Comparison of ENCODE assay signal across 20 cellular contexts in the genomic region with DNA sequence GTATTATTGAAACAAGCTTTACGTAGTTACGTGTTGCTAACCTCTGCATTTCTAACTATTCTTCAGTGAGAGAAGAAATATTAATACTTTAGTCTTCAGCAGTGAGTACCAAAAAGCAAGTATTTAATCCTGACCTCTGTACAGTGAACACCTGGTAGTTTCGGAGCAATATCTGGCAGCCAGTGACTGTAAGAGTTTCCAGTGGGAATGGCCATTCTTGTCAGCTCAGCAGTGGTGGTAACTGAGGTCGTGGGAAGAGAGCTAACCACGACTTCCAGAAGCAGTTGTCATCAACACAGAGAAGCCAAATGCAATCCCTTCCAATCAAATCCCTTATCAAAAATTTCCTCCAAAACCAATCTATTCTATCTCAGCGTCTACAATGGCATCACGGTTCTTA.
A peak's percentile ranks its signal among the peaks of the same experiment; 100 is the strongest.
DNase-seq lines count a peak whose midpoint lies in the region; ATAC-seq, FAIRE-seq and TF ChIP-seq lines count a peak whose summit lies in the region.
"Had no signal": no experiment of that assay in that cellular context is flagged by ENCODE, and none has a peak within 500 bp of the region (broad histone marks: within the 10 kb centered on the region; RNA-seq: fewer than 3 reads in every experiment).

No MANE protein-coding gene starts in this region.

- no peak for TF ChIP-seq CTCF in astrocyte (IDR thresholded peaks at IDR 0.05; ENCODE audit: insufficient read depth, low read depth, low read length)

- H3K23ac ChIP-seq in mesenchymal stem cell (ENCODE audit: low read length in 2 of 2): no peak overlapping the region

- no peak overlapping the region for H2BK5ac ChIP-seq in mesenchymal stem cell (ENCODE audit: low read depth, low read length, poor library complexity, severe bottlenecking)

- no peaks in the 10 kb centered on the region for H3K79me1 ChIP-seq in mesenchymal stem cell (replicated peaks; ENCODE audit: low read length, poor library complexity, severe bottlenecking)

- H3K9me3 Mint-ChIP-seq in astrocyte (ENCODE audit: unreplicated experiment): no peaks in the 10 kb centered on the region

- H3K4me3 Mint-ChIP-seq in astrocyte (ENCODE audit: unreplicated experiment): no peak overlapping the region
- H3K4me3 Mint-ChIP-seq: B cell; CD4-positive, alpha-beta memory T cell had no signal

- peak overlapping the region; percentile 38 for H3K27ac Mint-ChIP-seq in astrocyte (ENCODE audit: unreplicated experiment)
- H3K27ac Mint-ChIP-seq: B cell; CD4-positive, alpha-beta memory T cell had no signal

- DNase-seq in LHCN-M2 (ENCODE audit: low read depth): peak; percentile 26
- DNase-seq in astrocyte (ENCODE audit: low read depth): no peak
- peak; percentile 64 to 65 for DNase-seq in dermis microvascular lymphatic vessel endothelial cell (ENCODE audit: low read depth in 2 of 2)
- peak; percentile 7 for DNase-seq in mesenchymal stem cell
- no peak for DNase-seq in MG63
- no peak for DNase-seq in AML-193 (lab: John Stamatoyannopoulos, UW)
- DNase-seq in NOMO-1 treated with dmso at 0.1 percent for 144 hours (lab: John Stamatoyannopoulos, UW; ENCODE audit: unreplicated experiment): no peak
- DNase-seq: ACHN; CD4-positive, alpha-beta memory T cell; DND-41; GF-D8; GM23248 had no signal

- H3K4me2 ChIP-seq in astrocyte (ENCODE audit: low read length) (no peak overlapping the region), mesenchymal stem cell (ENCODE audit: low read length, poor library complexity, severe bottlenecking) (no peak overlapping the region)

- 72% methylated on average over 4 of the region's 7 CpGs for WGBS in mesenchymal stem cell

- no peaks in the 10 kb centered on the region for H4K20me1 ChIP-seq in astrocyte (ENCODE audit: insufficient read depth, low read length)

- H3K27me3 ChIP-seq in astrocyte (ENCODE audit: insufficient read depth, low read length) (no peaks in the 10 kb centered on the region), mesenchymal stem cell (ENCODE audit: control insufficient read depth in 1 of 2, insufficient read depth in 1 of 2, low read length in 2 of 2) (no peaks in the 10 kb centered on the region), MG63 (no peaks in the 10 kb centered on the region)

- no peak for ATAC-seq in GM21515 (IDR thresholded peaks at IDR 0.05; ENCODE audit: unreplicated experiment)
- ATAC-seq: HCT116 had no signal

- H3K36me3 Mint-ChIP-seq in astrocyte (ENCODE audit: low read depth, unreplicated experiment): no peaks in the 10 kb centered on the region
- H3K36me3 Mint-ChIP-seq: CD4-positive, alpha-beta memory T cell had no signal

- H3K14ac ChIP-seq in mesenchymal stem cell (ENCODE audit: low read length in 2 of 2): no peak overlapping the region

- H2AK5ac ChIP-seq in mesenchymal stem cell (ENCODE audit: low read length, severe bottlenecking): no peak overlapping the region

- H3K4ac ChIP-seq in mesenchymal stem cell (ENCODE audit: low read depth in 1 of 2, low read length in 2 of 2): no peak overlapping the region

- H2BK12ac ChIP-seq in mesenchymal stem cell (ENCODE audit: low read length in 2 of 2): no peak overlapping the region

- H2BK15ac ChIP-seq in mesenchymal stem cell (ENCODE audit: low read depth, poor library complexity, severe bottlenecking): no peak overlapping the region

- FAIRE-seq in astrocyte (lab: Jason Lieb, UNC): no peak
- FAIRE-seq: D721Med, GM18507, H54, HTR-8/SVneo had no signal

- no peaks in the 10 kb centered on the region for H3K79me2 ChIP-seq in astrocyte (ENCODE audit: insufficient read depth, low read length)

- H3K9me3 ChIP-seq in astrocyte (ENCODE audit: insufficient read depth, low read depth, low read length): no peaks in the 10 kb centered on the region
- no peaks in the 10 kb centered on the region for H3K9me3 ChIP-seq in mesenchymal stem cell (ENCODE audit: control insufficient read depth, low read length)
- H3K9me3 ChIP-seq in MG63: no peaks in the 10 kb centered on the region

- H2BK120ac ChIP-seq in mesenchymal stem cell (ENCODE audit: low read depth, low read length): no peak overlapping the region

- H3K4me1 ChIP-seq in astrocyte (ENCODE audit: insufficient read depth, low read length) (no peaks in the 10 kb centered on the region), mesenchymal stem cell (ENCODE audit: control insufficient read depth, insufficient read depth, low read depth, low read length) (no peaks in the 10 kb centered on the region)

- peaks cover 7% of the 10 kb centered on the region for H3K4me1 Mint-ChIP-seq in astrocyte (ENCODE audit: low read depth, unreplicated experiment)
- H3K4me1 Mint-ChIP-seq: B cell; CD4-positive, alpha-beta memory T cell had no signal

- H2AFZ ChIP-seq in astrocyte (ENCODE audit: low read depth, low read length) (no peak overlapping the region), mesenchymal stem cell (ENCODE audit: low read depth, low read length) (no peak overlapping the region)
- H2AFZ ChIP-seq: GM23248 had no signal

- no peak overlapping the region for H3K4me3 ChIP-seq in astrocyte (ENCODE audit: insufficient read depth, low read depth, low read length)
- H3K4me3 ChIP-seq in mesenchymal stem cell (ENCODE audit: insufficient read depth in 1 of 2, low read depth in 1 of 2, low read length in 2 of 2): no peak overlapping the region
- H3K4me3 ChIP-seq in MG63: no peak overlapping the region
- H3K4me3 ChIP-seq: GM23248 had no signal

- H3K27ac ChIP-seq in astrocyte (ENCODE audit: low read depth, low read length) (no peak overlapping the region), mesenchymal stem cell (ENCODE audit: low read length, poor library complexity, severe bottlenecking) (no peak overlapping the region)
- H3K27ac ChIP-seq: C4-2B, GM23248 had no signal

- no peak overlapping the region for H4K91ac ChIP-seq in mesenchymal stem cell (ENCODE audit: low read length)

- H3K9ac ChIP-seq in astrocyte (ENCODE audit: low read length): no peak overlapping the region
- no peak overlapping the region for H3K9ac ChIP-seq in mesenchymal stem cell (ENCODE audit: low read length)
- H3K9ac ChIP-seq: GM23248 had no signal

- H3K36me3 ChIP-seq in astrocyte (ENCODE audit: insufficient read depth, low read length): no peaks in the 10 kb centered on the region
- H3K36me3 ChIP-seq in mesenchymal stem cell (ENCODE audit: control insufficient read depth in 1 of 2, insufficient read depth in 2 of 2, low read depth in 1 of 2, low read length in 2 of 2): no peaks in the 10 kb centered on the region
- H3K36me3 ChIP-seq in MG63: no peaks in the 10 kb centered on the region

- H3K27me3 Mint-ChIP-seq in astrocyte (ENCODE audit: low read depth, unreplicated experiment): no peaks in the 10 kb centered on the region
- H3K27me3 Mint-ChIP-seq: B cell; CD4-positive, alpha-beta memory T cell had no signal

- H3K18ac ChIP-seq in mesenchymal stem cell (ENCODE audit: low read depth in 1 of 2, low read length in 2 of 2): no peak overlapping the region

- H4K8ac ChIP-seq in mesenchymal stem cell (ENCODE audit: low read length): no peak overlapping the region

Comparison
In these comparisons a context has a peak if more than half of its experiments do, and no peak if none do; other contexts are left out.
1. DNase-seq: peak in LHCN-M2 (single experiment), dermis microvascular lymphatic vessel endothelial cell (2 of 2) and mesenchymal stem cell (single experiment); none in astrocyte (single experiment), MG63 (single experiment), AML-193 (0 of 2) and NOMO-1 treated with dmso at 0.1 percent for 144 hours (single experiment).